ENCODE assay signal across 9 cellular contexts in the genomic region with DNA sequence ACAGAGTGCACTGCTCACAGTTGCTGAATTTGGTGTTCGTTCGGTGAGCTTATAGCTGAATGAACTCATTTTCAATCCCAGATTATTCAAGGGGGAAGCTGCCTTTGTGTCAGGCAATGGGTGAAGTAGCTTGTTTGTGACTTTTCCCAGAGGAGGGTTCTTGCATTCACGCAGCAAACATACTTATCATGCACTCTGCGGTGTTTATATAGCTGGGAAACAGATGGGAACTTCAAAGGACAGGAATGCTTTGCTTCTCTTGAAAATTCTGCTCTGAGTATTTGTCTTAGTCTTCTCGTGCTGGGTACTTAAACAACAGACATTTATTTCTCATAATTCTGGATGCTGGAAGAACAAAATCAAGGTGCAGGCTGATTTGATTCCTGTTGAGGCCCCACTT.
A peak's percentile ranks its signal among the peaks of the same experiment; 100 is the strongest.
DNase-seq lines count a peak whose midpoint lies in the region; ATAC-seq and TF ChIP-seq lines count a peak whose summit lies in the region.
"Had no signal": no experiment of that assay in that cellular context is flagged by ENCODE, and none has a peak within 500 bp of the region (broad histone marks: within the 10 kb centered on the region; RNA-seq: fewer than 3 reads in every experiment).

No MANE protein-coding gene starts in this region.

- no peak overlapping the region for H3K9ac ChIP-seq in PC-3 (ENCODE audit: low read length)

- BruUV-seq in PC-3 (replicated peaks; lab: Mats Ljungman, UMichigan) = no TSS peak

- CTCF ChIA-PET in PC-3 (lab: Charles Lee) = no interaction called here

- no peak overlapping the region for H3K4me2 ChIP-seq in PC-3 (ENCODE audit: low read length)

- H3K27me3 Mint-ChIP-seq in dendritic cell treated with granulocyte-macrophage colony-stimulating factor and Interleukin-4, amounts not matched to agents 40 ng/mL and 50 ng/mL, for 4 days = peaks cover 14% of the 10 kb centered on the region
- H3K27me3 Mint-ChIP-seq in natural killer cell (ENCODE audit: low read depth in 2 of 2) = peaks cover 10 to 15% of the 10 kb centered on the region in 2 donors

- no peaks in the 10 kb centered on the region for H4K20me1 ChIP-seq in PC-3 (ENCODE audit: low read length)

- H3K4me3 Mint-ChIP-seq in dendritic cell treated with granulocyte-macrophage colony-stimulating factor and Interleukin-4, amounts not matched to agents 40 ng/mL and 50 ng/mL, for 4 days = no peak overlapping the region
- H3K4me3 Mint-ChIP-seq in natural killer cell = peak overlapping the region; percentile 51

- POLR2A ChIA-PET in PC-3 (lab: Charles Lee; ENCODE audit: unreplicated experiment) = interaction anchor here (0.6 kb wide), 1 partner anchor 197 kb away, joined by 4 read pairs; no protein-coding TSS in a partner anchor

- no peak for TF ChIP-seq CTCF in right atrium auricular region (IDR thresholded peaks at IDR 0.05)
- TF ChIP-seq CTCF in natural killer cell (IDR thresholded peaks at IDR 0.05) = no peak
- no peak for TF ChIP-seq CTCF in PC-3 (conservative IDR thresholded peaks at IDR 0.05; ENCODE audit: low read depth, low read length)

- no peaks in the 10 kb centered on the region for H3F3A ChIP-seq in PC-3 (ENCODE audit: low read length, unreplicated experiment)

- no peaks in the 10 kb centered on the region for H3K36me3 ChIP-seq in right atrium auricular region
- no peaks in the 10 kb centered on the region for H3K36me3 ChIP-seq in PC-3 (ENCODE audit: low read depth, low read length)

- no peaks in the 10 kb centered on the region for H3K36me3 Mint-ChIP-seq in dendritic cell treated with granulocyte-macrophage colony-stimulating factor and Interleukin-4, amounts not matched to agents 40 ng/mL and 50 ng/mL, for 4 days (ENCODE audit: low read depth)
- H3K36me3 Mint-ChIP-seq in natural killer cell = no peaks in the 10 kb centered on the region
- H3K36me3 Mint-ChIP-seq: activated CD8-positive, alpha-beta memory T cell treated with anti-CD3 and anti-CD28 coated beads, Interleukin-2, amount 10 ng/mL, durations not matched to agents 7 days and 5 days had no signal

- no peaks in the 10 kb centered on the region for H3K79me2 ChIP-seq in PC-3 (ENCODE audit: low read length)

- peaks cover 45% of the 10 kb centered on the region for H3K4me1 Mint-ChIP-seq in dendritic cell treated with granulocyte-macrophage colony-stimulating factor and Interleukin-4, amounts not matched to agents 40 ng/mL and 50 ng/mL, for 4 days (ENCODE audit: low read depth)
- H3K4me1 Mint-ChIP-seq in natural killer cell = peaks cover 35 to 40% of the 10 kb centered on the region in 2 donors

- H3K4me3 ChIP-seq in right atrium auricular region (no peak overlapping the region), PC-3 (ENCODE audit: low read length) (no peak overlapping the region)

- peak overlapping the region; percentile 66 for H3K27ac Mint-ChIP-seq in dendritic cell treated with granulocyte-macrophage colony-stimulating factor and Interleukin-4, amounts not matched to agents 40 ng/mL and 50 ng/mL, for 4 days
- peak overlapping the region; percentile 94 to 97 for H3K27ac Mint-ChIP-seq in natural killer cell
- H3K27ac Mint-ChIP-seq: activated CD8-positive, alpha-beta memory T cell treated with anti-CD3 and anti-CD28 coated beads, Interleukin-2, amount 10 ng/mL, durations not matched to agents 7 days and 5 days had no signal

- ATAC-seq in left ventricle myocardium superior (no peak), natural killer cell (no peak), PC-3 (no peak), HG02885 (IDR thresholded peaks at IDR 0.05; ENCODE audit: poor library complexity, unreplicated experiment) (no peak)
- ATAC-seq: activated CD8-positive, alpha-beta memory T cell treated with anti-CD3 and anti-CD28 coated beads, Interleukin-2, amount 10 ng/mL, durations not matched to agents 7 days and 5 days had no signal

- H3K9me2 ChIP-seq in PC-3 (replicated peaks; ENCODE audit: low read length) = no peaks in the 10 kb centered on the region

- H3K27me3 ChIP-seq in right atrium auricular region = no peaks in the 10 kb centered on the region
- no peaks in the 10 kb centered on the region for H3K27me3 ChIP-seq in PC-3 (ENCODE audit: low read length)

- H3K9me3 Mint-ChIP-seq in dendritic cell treated with granulocyte-macrophage colony-stimulating factor and Interleukin-4, amounts not matched to agents 40 ng/mL and 50 ng/mL, for 4 days = no peaks in the 10 kb centered on the region
- no peaks in the 10 kb centered on the region for H3K9me3 Mint-ChIP-seq in natural killer cell

- DNase-seq in right atrium auricular region (ENCODE audit: low spot score) (no peak), left ventricle myocardium superior (no peak), natural killer cell (no peak), NCI-H226 (no peak), PC-3 (no peak)
- no peak for DNase-seq in stimulated activated CD4-positive, alpha-beta T cell treated with anti-CD3 and anti-CD28 coated beads, Interleukin-2, amount 100 ng/mL, for 24 hours
- DNase-seq: activated CD8-positive, alpha-beta memory T cell treated with anti-CD3 and anti-CD28 coated beads, Interleukin-2, amount 10 ng/mL, durations not matched to agents 7 days and 5 days had no signal

- intact Hi-C loops in left ventricle myocardium superior (cut with micrococcal nuclease) (loop anchor here (5.0 to 10.0 kb wide), 2 partner anchors 68 to 125 kb away; a partner anchor contains a TSS), natural killer cell (cut with micrococcal nuclease) (loop anchor here (5.0 to 10.0 kb wide), 2 partner anchors 702 to 900 kb away; a partner anchor contains a TSS), PC-3 (cut with micrococcal nuclease) (loop anchor here (10.0 kb wide), 1 partner anchor 138 kb away; no protein-coding TSS in a partner anchor)
- intact Hi-C loops in dendritic cell treated with granulocyte-macrophage colony-stimulating factor and Interleukin-4, amounts not matched to agents 40 ng/mL and 50 ng/mL, for 4 days (cut with micrococcal nuclease) = loop anchor here (1.0 to 10.0 kb wide), 3 partner anchors 15 to 128 kb away; no protein-coding TSS in a partner anchor

- H3K9me3 ChIP-seq in right atrium auricular region (no peaks in the 10 kb centered on the region), PC-3 (ENCODE audit: low read length) (no peaks in the 10 kb centered on the region)

- H3K4me1 ChIP-seq in right atrium auricular region (peaks cover 0 to 44% of the 10 kb centered on the region in 2 donors), PC-3 (ENCODE audit: insufficient read depth, low read length) (peaks cover 17% of the 10 kb centered on the region)

- H3K27ac ChIP-seq in right atrium auricular region (peak overlapping the region; percentile 90 to 96), PC-3 (ENCODE audit: low read length) (no peak overlapping the region)

- no peak overlapping the region for H2AFZ ChIP-seq in PC-3 (ENCODE audit: low read length)
